8 cellular contexts compared by ENCODE assay signal in genomic region chrX:153973127-153974002, GRCh38. TPM values are rescaled to one million over a fixed set of nuclear protein-coding genes. Genes with fewer than 3 reads are reported as not detected.
DNase-seq lines count a peak whose midpoint lies in the region; ATAC-seq and TF ChIP-seq lines count a peak whose summit lies in the region.

No MANE protein-coding gene starts in this region.

- H3K36me3 ChIP-seq in heart left ventricle, result no peaks in the 10 kb centered on the region

- H3K27ac Mint-ChIP-seq in stimulated activated effector memory CD8-positive, alpha-beta T cell treated with anti-CD3 and anti-CD28 coated beads, Interleukin-12 subunit alpha, Interleukin-12 subunit beta, amount 100 ng/mL, for 72 hours, result peak overlapping the region; percentile 93

- no peak for TF ChIP-seq CTCF in heart left ventricle (IDR thresholded peaks at IDR 0.05)
- no peak for TF ChIP-seq CTCF in WI38 (IDR thresholded peaks at IDR 0.05; ENCODE audit: low read depth, low read length)

- peaks cover 0 to 41% (median 24%) of the 10 kb centered on the region in 12 donors for H3K4me1 ChIP-seq in heart left ventricle

- no peaks in the 10 kb centered on the region for H3K9me3 ChIP-seq in heart left ventricle

- TF ChIP-seq POLR2A in heart left ventricle (IDR thresholded peaks at IDR 0.05), result no peak

- intact Hi-C loops in heart left ventricle (cut with DNase I), result loop anchor here in 2 of 10 donors (5.0 kb wide), 2 partner anchors 49 to 124 kb away; partner anchors contain the start of gene MECP2 (in 1 of the 2)
- intact Hi-C loops in Right ventricle myocardium superior (cut with DNase I), result no loop called here

- H3K4me3 ChIP-seq in heart left ventricle, result peak overlapping the region; percentile 3 to 95 (median 90)
- peak overlapping the region; percentile 95 for H3K4me3 ChIP-seq in WI38 (ENCODE audit: low read depth, low read length)
- peak overlapping the region; percentile 54 for H3K4me3 ChIP-seq in iPS-11a (ENCODE audit: low read depth, low read length)

- peaks cover 16% of the 10 kb centered on the region for H3K4me1 Mint-ChIP-seq in stimulated activated effector memory CD8-positive, alpha-beta T cell treated with anti-CD3 and anti-CD28 coated beads, Interleukin-12 subunit alpha, Interleukin-12 subunit beta, amount 100 ng/mL, for 72 hours

- H3K36me3 Mint-ChIP-seq in stimulated activated effector memory CD8-positive, alpha-beta T cell treated with anti-CD3 and anti-CD28 coated beads, Interleukin-12 subunit alpha, Interleukin-12 subunit beta, amount 100 ng/mL, for 72 hours, result peaks cover 45% of the 10 kb centered on the region

- WGBS in heart left ventricle, 4 donors, result 28 to 55% (median 43%) methylated on average over 20 of the region's 20 CpGs

- H3K9me3 Mint-ChIP-seq in stimulated activated effector memory CD8-positive, alpha-beta T cell treated with anti-CD3 and anti-CD28 coated beads, Interleukin-12 subunit alpha, Interleukin-12 subunit beta, amount 100 ng/mL, for 72 hours, result no peaks in the 10 kb centered on the region

- peak overlapping the region; percentile 94 to 100 (median 100) for H3K27ac ChIP-seq in heart left ventricle

- no peak for DNase-seq in heart left ventricle
- no peak for DNase-seq in Right ventricle myocardium superior
- DNase-seq in stimulated activated effector memory CD8-positive, alpha-beta T cell treated with anti-CD3 and anti-CD28 coated beads, Interleukin-12 subunit alpha, Interleukin-12 subunit beta, amount 100 ng/mL, for 72 hours (ENCODE audit: low spot score in 2 of 2), result peak in 1 of 2 donors; percentile 54
- no peak for DNase-seq in medulla oblongata (ENCODE audit: extremely low spot score)
- DNase-seq in NOMO-1 treated with DMSO at 0.1 percent for 48 hours (lab: John Stamatoyannopoulos, UW; ENCODE audit: unreplicated experiment), result no peak

- no peak for ATAC-seq in heart left ventricle
- ATAC-seq in Right ventricle myocardium superior (ENCODE audit: poor library complexity), result no peak
- no peak for ATAC-seq in stimulated activated effector memory CD8-positive, alpha-beta T cell treated with anti-CD3 and anti-CD28 coated beads, Interleukin-12 subunit alpha, Interleukin-12 subunit beta, amount 100 ng/mL, for 72 hours
- ATAC-seq in GM19452 (IDR thresholded peaks at IDR 0.05; ENCODE audit: unreplicated experiment), result no peak

- peak overlapping the region; percentile 97 for H3K4me3 Mint-ChIP-seq in stimulated activated effector memory CD8-positive, alpha-beta T cell treated with anti-CD3 and anti-CD28 coated beads, Interleukin-12 subunit alpha, Interleukin-12 subunit beta, amount 100 ng/mL, for 72 hours

- peaks cover 0 to 13% (median 0%) of the 10 kb centered on the region in 9 donors for H3K27me3 ChIP-seq in heart left ventricle

RNA-seq across cellular contexts. Expression of gene TMEM187, which starts 0.8 kb away (rescaled TPM):
- 10 to 100 TPM in 2 of 9 donors, 1 to 10 TPM in 7; 3.5 to 11.4 (median 8.3) TPM for total RNA-seq in heart left ventricle
- 1 to 10 TPM; 3.2 to 7.0 TPM for polyA plus RNA-seq in heart left ventricle
- 7.1 TPM for total RNA-seq in Right ventricle myocardium superior

RNA-seq across cellular contexts. Expression of gene HCFC1, which starts 1.7 kb away (rescaled TPM):
- 10 to 100 TPM; 22.7 to 72.6 (median 34.8) TPM for total RNA-seq in heart left ventricle
- 10 to 100 TPM; 11.8 to 23.0 TPM for polyA plus RNA-seq in heart left ventricle
- 24.7 TPM for total RNA-seq in Right ventricle myocardium superior

RNA-seq across cellular contexts. Expression of gene RENBP, which starts 28.9 kb away (rescaled TPM):
- total RNA-seq in heart left ventricle (10 to 100 TPM in 5 of 9 donors, 1 to 10 TPM in 4; 5.1 to 35.5 (median 10.2) TPM), Right ventricle myocardium superior (11.1 TPM)
- polyA plus RNA-seq in heart left ventricle, result 1 to 10 TPM; 6.4 to 9.8 TPM

RNA-seq across cellular contexts. Expression of gene NAA10, which starts 38.5 kb away (rescaled TPM):
- total RNA-seq in heart left ventricle, result 100 to 1,000 TPM in 2 of 9 donors, 10 to 100 TPM in 7; 52.5 to 112 (median 72.1) TPM
- polyA plus RNA-seq in heart left ventricle, result 100 to 1,000 TPM; 120 to 221 TPM
- total RNA-seq in Right ventricle myocardium superior, result 70.4 TPM

RNA-seq across cellular contexts. Expression of gene IRAK1, which starts 46.3 kb away (rescaled TPM):
- total RNA-seq in heart left ventricle (10 to 100 TPM; 22.0 to 79.2 (median 29.7) TPM), Right ventricle myocardium superior (34.2 TPM)
- 10 to 100 TPM; 23.8 to 89.3 TPM for polyA plus RNA-seq in heart left ventricle
